ENCODE assay signal across 13 cellular contexts in the genomic region with DNA sequence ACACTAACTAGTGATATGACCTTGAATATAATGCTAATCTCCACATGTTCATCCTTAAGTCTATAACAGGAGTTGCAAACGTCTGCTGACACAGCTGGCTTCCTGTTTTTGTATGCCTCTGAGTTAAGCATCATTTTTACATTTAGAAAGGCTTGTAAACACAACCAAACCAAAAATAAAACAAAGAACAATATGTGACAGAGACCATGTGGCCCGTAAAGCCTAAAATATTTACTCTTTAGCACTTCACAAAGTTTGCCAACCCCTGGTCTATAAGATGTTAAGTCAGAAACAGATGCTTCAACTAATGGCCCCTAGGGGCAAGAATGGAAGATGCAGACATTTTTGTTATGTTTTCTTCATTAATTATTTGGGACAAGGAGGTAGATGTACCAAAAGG.
DNase-seq lines count a peak whose midpoint lies in the region; ATAC-seq, FAIRE-seq and TF ChIP-seq lines count a peak whose summit lies in the region.
"Had no signal": no experiment of that assay in that cellular context is flagged by ENCODE, and none has a peak within 500 bp of the region (broad histone marks: within the 10 kb centered on the region; RNA-seq: fewer than 3 reads in every experiment).

No MANE protein-coding gene starts in this region.

- TF ChIP-seq CTCF in progenitor cell of endocrine pancreas (IDR thresholded peaks at IDR 0.05; ENCODE audit: unreplicated experiment) (peak; percentile 24), sigmoid colon (IDR thresholded peaks at IDR 0.05) (no peak)

- H3K27me3 ChIP-seq in sigmoid colon, result no peaks in the 10 kb centered on the region
- H3K27me3 ChIP-seq: adrenal gland had no signal

- H3K4me3 Mint-ChIP-seq in progenitor cell of endocrine pancreas (ENCODE audit: low read depth), result no peak overlapping the region
- H3K4me3 Mint-ChIP-seq: natural killer cell had no signal

- no peak overlapping the region for H3K27ac ChIP-seq in sigmoid colon
- H3K27ac ChIP-seq: adrenal gland had no signal

- no peaks in the 10 kb centered on the region for H3K9me3 Mint-ChIP-seq in progenitor cell of endocrine pancreas (ENCODE audit: low read depth)
- H3K9me3 Mint-ChIP-seq: natural killer cell had no signal

- intact Hi-C loops in sigmoid colon (cut with DNase I), result no loop called here

- no peak for TF ChIP-seq EP300 in sigmoid colon (IDR thresholded peaks at IDR 0.05)

- no peaks in the 10 kb centered on the region for H3K9me3 ChIP-seq in sigmoid colon
- H3K9me3 ChIP-seq: adrenal gland had no signal

- H3K4me3 ChIP-seq in sigmoid colon, result no peak overlapping the region
- H3K4me3 ChIP-seq: adrenal gland had no signal

- ATAC-seq in HG03097 (IDR thresholded peaks at IDR 0.05; ENCODE audit: low FRiP score, unreplicated experiment) (no peak), HG02884 (IDR thresholded peaks at IDR 0.05; ENCODE audit: unreplicated experiment) (no peak)
- ATAC-seq: natural killer cell had no signal

- peaks cover 0 to 8% (median 0%) of the 10 kb centered on the region in 4 donors for H3K36me3 ChIP-seq in sigmoid colon

- no peaks in the 10 kb centered on the region for H3K36me3 Mint-ChIP-seq in progenitor cell of endocrine pancreas (ENCODE audit: insufficient read depth)
- H3K36me3 Mint-ChIP-seq: natural killer cell had no signal

- H3K4me1 Mint-ChIP-seq in progenitor cell of endocrine pancreas (ENCODE audit: low read depth), result no peaks in the 10 kb centered on the region

- FAIRE-seq in endometrium (lab: Jason Lieb, UNC), result peak; percentile 84
- FAIRE-seq: urothelium cell line had no signal

- 36 to 49% methylated on average over 2 of the region's 2 CpGs for WGBS in sigmoid colon, 2 donors

- H3K4me1 ChIP-seq in sigmoid colon, result peaks cover 0 to 7% (median 0%) of the 10 kb centered on the region in 4 donors

- TF ChIP-seq POLR2A in sigmoid colon (IDR thresholded peaks at IDR 0.05), result no peak

- H3K27ac Mint-ChIP-seq in progenitor cell of endocrine pancreas, result no peak overlapping the region
- H3K27ac Mint-ChIP-seq: natural killer cell had no signal

- peak; percentile 35 for DNase-seq in NCI-H748 (lab: John Stamatoyannopoulos, UW; ENCODE audit: unreplicated experiment)
- DNase-seq in NCI-H748 treated with DMSO at 0.1 percent for 48 hours (lab: John Stamatoyannopoulos, UW), result no peak
- DNase-seq in NAMALWA (ENCODE audit: low spot score), result peak; percentile 72
- DNase-seq in progenitor cell of endocrine pancreas (ENCODE audit: low spot score, unreplicated experiment), result no peak
- no peak for DNase-seq in sigmoid colon
- DNase-seq: activated CD4-positive, alpha-beta T cell treated with anti-CD3 and anti-CD28 coated beads, Interleukin-2, amount 50 U/mL, for 1 hour; adrenal gland; AML-193; natural killer cell had no signal

- no peaks in the 10 kb centered on the region for H3K27me3 Mint-ChIP-seq in progenitor cell of endocrine pancreas

Comparison
In these comparisons a context has a peak if more than half of its experiments do, and no peak if none do; other contexts are left out.
1. DNase-seq: peak in NCI-H748 (single experiment) and NAMALWA (single experiment); none in NCI-H748 treated with DMSO at 0.1 percent for 48 hours (single experiment), progenitor cell of endocrine pancreas (single experiment) and sigmoid colon (single experiment).